Comparison of ENCODE assay signal across 13 cellular contexts in the genomic region with DNA sequence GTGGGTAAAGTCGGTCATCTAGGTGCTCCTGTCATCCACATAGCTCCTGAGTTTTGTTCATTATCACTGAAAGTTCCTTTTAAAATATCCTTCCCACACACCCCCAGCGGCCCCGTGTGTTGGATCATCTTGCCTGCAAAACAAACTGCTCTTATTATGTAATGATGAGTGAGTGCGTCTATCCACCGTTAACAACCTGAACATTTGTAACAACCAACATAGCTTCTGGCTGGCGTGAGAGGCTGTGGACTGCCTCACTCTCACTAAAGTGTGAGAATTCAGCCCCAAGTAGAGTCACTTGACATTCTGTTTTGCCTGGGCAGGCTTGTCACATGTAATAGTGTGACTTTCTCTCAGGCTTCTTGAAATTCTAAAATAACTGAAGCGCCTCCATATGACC. TPM values are rescaled to one million over a fixed set of nuclear protein-coding genes. Genes with fewer than 3 reads are reported as not detected.
DNase-seq lines count a peak whose midpoint lies in the region; ATAC-seq and TF ChIP-seq lines count a peak whose summit lies in the region.
"Had no signal": no experiment of that assay in that cellular context is flagged by ENCODE, and none has a peak within 500 bp of the region (broad histone marks: within the 10 kb centered on the region; RNA-seq: fewer than 3 reads in every experiment).

No MANE protein-coding gene starts in this region.

- DNase-seq in activated naive CD8-positive, alpha-beta T cell treated with anti-CD3 and anti-CD28 coated beads for 36 hours = no peak
- DNase-seq in SK-MEL-5 (ENCODE audit: low read depth, low spot score) (peak; percentile 32), vagina (ENCODE audit: extremely low spot score in 2 of 2) (no peak), uterus (no peak)
- DNase-seq: activated CD4-positive, CD25-positive, alpha-beta regulatory T cell; BE2C; NCI-H1092; NCI-H2171 had no signal

- peaks cover 26% of the 10 kb centered on the region for H3K27me3 ChIP-seq in iPS-15b (ENCODE audit: control insufficient read depth, insufficient read depth, low read length)
- H3K27me3 ChIP-seq in vagina = no peaks in the 10 kb centered on the region
- H3K27me3 ChIP-seq in uterus = peaks cover 0 to 9% of the 10 kb centered on the region in 2 donors

- H3K9me3 Mint-ChIP-seq in activated naive CD8-positive, alpha-beta T cell (ENCODE audit: low read depth) = peaks cover 5% of the 10 kb centered on the region
- peaks cover 4% of the 10 kb centered on the region for H3K9me3 Mint-ChIP-seq in activated naive CD8-positive, alpha-beta T cell treated with anti-CD3 and anti-CD28 coated beads for 36 hours

- H3K4me3 Mint-ChIP-seq in activated naive CD8-positive, alpha-beta T cell = peak overlapping the region; percentile 89
- H3K4me3 Mint-ChIP-seq in activated naive CD8-positive, alpha-beta T cell treated with anti-CD3 and anti-CD28 coated beads for 36 hours = no peak overlapping the region

- H3K27me3 Mint-ChIP-seq in activated naive CD8-positive, alpha-beta T cell = no peaks in the 10 kb centered on the region
- H3K27me3 Mint-ChIP-seq in activated naive CD8-positive, alpha-beta T cell treated with anti-CD3 and anti-CD28 coated beads for 36 hours = no peaks in the 10 kb centered on the region

- H3K4me3 ChIP-seq in iPS-15b (ENCODE audit: low read depth, low read length) (peak overlapping the region; percentile 56), vagina (no peak overlapping the region), uterus (no peak overlapping the region)

- peaks cover 33% of the 10 kb centered on the region for H3K4me1 Mint-ChIP-seq in activated naive CD8-positive, alpha-beta T cell (ENCODE audit: low read depth)
- peaks cover 23% of the 10 kb centered on the region for H3K4me1 Mint-ChIP-seq in activated naive CD8-positive, alpha-beta T cell treated with anti-CD3 and anti-CD28 coated beads for 36 hours

- no peak for ATAC-seq in GM19023 (IDR thresholded peaks at IDR 0.05; ENCODE audit: unreplicated experiment)

- H3K36me3 ChIP-seq in iPS-15b (ENCODE audit: control insufficient read depth, insufficient read depth, low read length) (no peaks in the 10 kb centered on the region), vagina (no peaks in the 10 kb centered on the region), uterus (no peaks in the 10 kb centered on the region)
- H3K36me3 ChIP-seq: BE2C had no signal

- peaks cover 2% of the 10 kb centered on the region for H3K4me1 ChIP-seq in iPS-15b (ENCODE audit: control insufficient read depth, insufficient read depth, low read length)
- no peaks in the 10 kb centered on the region for H3K4me1 ChIP-seq in vagina
- H3K4me1 ChIP-seq in uterus = no peaks in the 10 kb centered on the region
- H3K4me1 ChIP-seq: BE2C had no signal

- no peak overlapping the region for H3K9ac ChIP-seq in iPS-15b (ENCODE audit: low read depth, low read length)

- TF ChIP-seq CTCF in vagina (IDR thresholded peaks at IDR 0.05) (no peak), uterus (IDR thresholded peaks at IDR 0.05) (no peak)

- H3K27ac ChIP-seq in vagina (no peak overlapping the region), uterus (no peak overlapping the region)
- H3K27ac ChIP-seq: RWPE1 had no signal

- H3K9me3 ChIP-seq in iPS-15b (ENCODE audit: control insufficient read depth, insufficient read depth, low read length) (no peaks in the 10 kb centered on the region), vagina (no peaks in the 10 kb centered on the region), uterus (no peaks in the 10 kb centered on the region)
- H3K9me3 ChIP-seq: BE2C had no signal

- in situ Hi-C loops in SK-MEL-5 (cut with HindIII; ENCODE audit: low pct_unique_long_range_greater_than_20kb, low sequenced_read_pairs) = no loop called here

- intact Hi-C loops in vagina (cut with DNase I) = no loop called here
- intact Hi-C loops in uterus (cut with DNase I; ENCODE audit: low total_unique reads) = no loop called here

- H3K36me3 Mint-ChIP-seq in activated naive CD8-positive, alpha-beta T cell = peaks cover 2% of the 10 kb centered on the region
- no peaks in the 10 kb centered on the region for H3K36me3 Mint-ChIP-seq in activated naive CD8-positive, alpha-beta T cell treated with anti-CD3 and anti-CD28 coated beads for 36 hours

- no peak for TF ChIP-seq POLR2A in vagina (IDR thresholded peaks at IDR 0.05)
- no peak for TF ChIP-seq POLR2A in uterus (IDR thresholded peaks at IDR 0.05)

- H3K27ac Mint-ChIP-seq in activated naive CD8-positive, alpha-beta T cell = no peak overlapping the region
- H3K27ac Mint-ChIP-seq in activated naive CD8-positive, alpha-beta T cell treated with anti-CD3 and anti-CD28 coated beads for 36 hours = no peak overlapping the region

RNA-seq across cellular contexts. Expression of gene KCNA2, which starts 14.5 kb away (rescaled TPM):
- total RNA-seq in activated naive CD8-positive, alpha-beta T cell treated with anti-CD3 and anti-CD28 coated beads for 36 hours = under 1 TPM; 0.04 to 0.08 TPM
- total RNA-seq in SK-MEL-5 (2014; rRNA removed; shearing (Covaris generic)) = under 0.01 and 0.24 TPM in 2 replicates
- 0.04 and 0.15 TPM in 2 replicates for polyA plus RNA-seq in SK-MEL-5 (2015; cell fraction: cytosol; rRNA removed)
- polyA plus RNA-seq in SK-MEL-5 (2015; cell fraction: nucleus; rRNA removed) = 0.09 TPM in 1 of 2 replicates, not detected in the other
- total RNA-seq in vagina (0.74 TPM), uterus (under 1 TPM in 2 of 4 donors, not detected in 2; 0.21 to 0.62 TPM)
- total RNA-seq: kidney epithelial cell had no signal

RNA-seq across cellular contexts. Expression of gene KCNA3, which starts 54.1 kb away (rescaled TPM):
- 10 to 100 TPM; 16.6 to 17.5 TPM for total RNA-seq in activated naive CD8-positive, alpha-beta T cell treated with anti-CD3 and anti-CD28 coated beads for 36 hours
- not detected in 2 replicates for total RNA-seq in SK-MEL-5 (2014; rRNA removed; shearing (Covaris generic))
- not detected in 2 replicates for polyA plus RNA-seq in SK-MEL-5 (2015; cell fraction: cytosol; rRNA removed)
- polyA plus RNA-seq in SK-MEL-5 (2015; cell fraction: nucleus; rRNA removed) = not detected in 2 replicates
- total RNA-seq in vagina (8.1 TPM), uterus (1 to 10 TPM; 1.3 to 5.6 (median 2.0) TPM)
